Comparison of ENCODE assay signal across 10 cellular contexts in genomic region chr6:144062757-144063156, GRCh38. TPM values are rescaled to one million over a fixed set of nuclear protein-coding genes. Genes with fewer than 3 reads are reported as not detected.
DNase-seq lines count a peak whose midpoint lies in the region; ATAC-seq and TF ChIP-seq lines count a peak whose summit lies in the region.
"Had no signal": no experiment of that assay in that cellular context is flagged by ENCODE, and none has a peak within 500 bp of the region (broad histone marks: within the 10 kb centered on the region; RNA-seq: fewer than 3 reads in every experiment).

No MANE protein-coding gene starts in this region.

- CTCF ChIA-PET in A673 (lab: Charles Lee): no interaction called here

- H3K4me3 ChIP-seq in iPS-18a (ENCODE audit: low read length) (peak overlapping the region; percentile 71), A673 (ENCODE audit: low read depth, low read length, poor library complexity, severe bottlenecking) (no peak overlapping the region)

- H3K4me1 Mint-ChIP-seq in activated naive CD4-positive, alpha-beta T cell treated with anti-CD3 and anti-CD28 coated beads, Interleukin-2, amount 50 U/mL, for 24 hours: peaks cover 39% of the 10 kb centered on the region
- H3K4me1 Mint-ChIP-seq in T-helper 2 cell treated with Interferon-gamma antibody and Interleukin-4, amounts not matched to agents 5 μg/mL and 100 μg/mL, for 36 hours (ENCODE audit: low read depth): peaks cover 32% of the 10 kb centered on the region
- peaks cover 13% of the 10 kb centered on the region for H3K4me1 Mint-ChIP-seq in type B pancreatic cell (ENCODE audit: unreplicated experiment)

- ATAC-seq in GM21360 (IDR thresholded peaks at IDR 0.05; ENCODE audit: unreplicated experiment) (no peak), HG03045 (IDR thresholded peaks at IDR 0.05; ENCODE audit: unreplicated experiment) (no peak)

- H3K27ac ChIP-seq in iPS-18a (ENCODE audit: low read length) (no peak overlapping the region), A673 (ENCODE audit: low read depth, low read length, poor library complexity, severe bottlenecking) (no peak overlapping the region)

- H3K4me3 Mint-ChIP-seq in activated naive CD4-positive, alpha-beta T cell treated with anti-CD3 and anti-CD28 coated beads, Interleukin-2, amount 50 U/mL, for 24 hours: peak overlapping the region; percentile 91
- peak overlapping the region; percentile 87 for H3K4me3 Mint-ChIP-seq in T-helper 2 cell treated with Interferon-gamma antibody and Interleukin-4, amounts not matched to agents 5 μg/mL and 100 μg/mL, for 36 hours
- peak overlapping the region; percentile 90 for H3K4me3 Mint-ChIP-seq in type B pancreatic cell

- no TSS peak for BruUV-seq in A673 (replicated peaks; lab: Mats Ljungman, UMichigan)

- H3K9me3 ChIP-seq in iPS-18a (ENCODE audit: control insufficient read depth, low read depth, low read length) (no peaks in the 10 kb centered on the region), A673 (ENCODE audit: low read depth, low read length, poor library complexity, severe bottlenecking) (no peaks in the 10 kb centered on the region)

- H3K9ac ChIP-seq in iPS-18a (ENCODE audit: low read length): no peak overlapping the region

- H3K36me3 ChIP-seq in iPS-18a (ENCODE audit: control insufficient read depth, low read depth, low read length): no peaks in the 10 kb centered on the region
- H3K36me3 ChIP-seq in A673 (ENCODE audit: insufficient read depth, low read length, poor library complexity, severe bottlenecking): no peaks in the 10 kb centered on the region

- TF ChIP-seq CTCF in type B pancreatic cell (conservative IDR thresholded peaks at IDR 0.05) (no peak), A673 (conservative IDR thresholded peaks at IDR 0.05; ENCODE audit: low read depth, low read length) (no peak)

- no peaks in the 10 kb centered on the region for H3K36me3 Mint-ChIP-seq in activated naive CD4-positive, alpha-beta T cell treated with anti-CD3 and anti-CD28 coated beads, Interleukin-2, amount 50 U/mL, for 24 hours
- H3K36me3 Mint-ChIP-seq in T-helper 2 cell treated with Interferon-gamma antibody and Interleukin-4, amounts not matched to agents 5 μg/mL and 100 μg/mL, for 36 hours (ENCODE audit: low read depth): no peaks in the 10 kb centered on the region
- no peaks in the 10 kb centered on the region for H3K36me3 Mint-ChIP-seq in type B pancreatic cell

- intact Hi-C loops in A673 (cut with micrococcal nuclease; ENCODE audit: unreplicated experiment): loop anchor here (1.0 kb wide), 1 partner anchor 33 kb away; the partner anchor contains the start of gene SF3B5

- H3K27me3 ChIP-seq in iPS-18a (ENCODE audit: control insufficient read depth, insufficient read depth, low read length) (peaks cover 70% of the 10 kb centered on the region), A673 (replicated peaks; ENCODE audit: insufficient read depth, low read depth, low read length, poor library complexity) (peaks cover 65% of the 10 kb centered on the region)

- H3K4me1 ChIP-seq in iPS-18a (ENCODE audit: control insufficient read depth, low read depth, low read length) (peaks cover 6% of the 10 kb centered on the region), A673 (ENCODE audit: insufficient read depth, low read length, poor library complexity, severe bottlenecking) (peaks cover 3% of the 10 kb centered on the region)

- POLR2A ChIA-PET in A673 (lab: Charles Lee; ENCODE audit: low non-redundant PET): no interaction called here

- H3K27me3 Mint-ChIP-seq in activated naive CD4-positive, alpha-beta T cell treated with anti-CD3 and anti-CD28 coated beads, Interleukin-2, amount 50 U/mL, for 24 hours: no peaks in the 10 kb centered on the region
- H3K27me3 Mint-ChIP-seq in T-helper 2 cell treated with Interferon-gamma antibody and Interleukin-4, amounts not matched to agents 5 μg/mL and 100 μg/mL, for 36 hours (ENCODE audit: low read depth): no peaks in the 10 kb centered on the region
- peaks cover 71% of the 10 kb centered on the region for H3K27me3 Mint-ChIP-seq in type B pancreatic cell

- H3K9me3 Mint-ChIP-seq in activated naive CD4-positive, alpha-beta T cell treated with anti-CD3 and anti-CD28 coated beads, Interleukin-2, amount 50 U/mL, for 24 hours: no peaks in the 10 kb centered on the region
- H3K9me3 Mint-ChIP-seq in T-helper 2 cell treated with Interferon-gamma antibody and Interleukin-4, amounts not matched to agents 5 μg/mL and 100 μg/mL, for 36 hours: no peaks in the 10 kb centered on the region
- no peaks in the 10 kb centered on the region for H3K9me3 Mint-ChIP-seq in type B pancreatic cell
- H3K9me3 Mint-ChIP-seq: HFFc6 had no signal

- no peak for DNase-seq in activated naive CD4-positive, alpha-beta T cell treated with anti-CD3 and anti-CD28 coated beads, Interleukin-2, amount 50 U/mL, for 16 hours
- no peak for DNase-seq in T-helper 2 cell treated with Interferon-gamma antibody and Interleukin-4, amounts not matched to agents 5 μg/mL and 100 μg/mL, for 36 hours (ENCODE audit: low spot score)
- no peak for DNase-seq in type B pancreatic cell (ENCODE audit: extremely low spot score, unreplicated experiment)
- DNase-seq in A673 (ENCODE audit: low spot score): no peak
- DNase-seq: HFFc6, NCI-H446 treated with DMSO at 0.1 percent for 48 hours had no signal

- no peak overlapping the region for H3K27ac Mint-ChIP-seq in activated naive CD4-positive, alpha-beta T cell treated with anti-CD3 and anti-CD28 coated beads, Interleukin-2, amount 50 U/mL, for 24 hours
- H3K27ac Mint-ChIP-seq in T-helper 2 cell treated with Interferon-gamma antibody and Interleukin-4, amounts not matched to agents 5 μg/mL and 100 μg/mL, for 36 hours: peak overlapping the region; percentile 90
- H3K27ac Mint-ChIP-seq in type B pancreatic cell: no peak overlapping the region
- H3K27ac Mint-ChIP-seq: HFFc6 had no signal

RNA-seq across cellular contexts. Expression of gene SF3B5, which starts 32.6 kb away (rescaled TPM):
- total RNA-seq in type B pancreatic cell (ENCODE audit: low replicate concordance) (138 and 148 TPM in 2 replicates), A673 (2021) (135 and 136 TPM in 2 replicates)

RNA-seq across cellular contexts. Expression of gene PLAGL1, which starts 54.7 kb away (rescaled TPM):
- 42.7 and 95.2 TPM in 2 replicates for total RNA-seq in type B pancreatic cell (ENCODE audit: low replicate concordance)
- total RNA-seq in A673 (2021): 0.77 and 1.3 TPM in 2 replicates

Comparison
In these comparisons a context has a peak if more than half of its experiments do, and no peak if none do; other contexts are left out.
1. RNA of gene PLAGL1, which starts 54.7 kb away (total RNA-seq): 42.7 to 95.2 TPM in type B pancreatic cell; 0.77 to 1.3 TPM in A673; every median in the first group is over 10 times any median in the second.
2. Peak in every context shown above with its lines, with median percentiles within 50 percentile points of each other: H3K4me3 Mint-ChIP-seq.